Comparison of ENCODE assay signal across 8 cellular contexts in the genomic region with DNA sequence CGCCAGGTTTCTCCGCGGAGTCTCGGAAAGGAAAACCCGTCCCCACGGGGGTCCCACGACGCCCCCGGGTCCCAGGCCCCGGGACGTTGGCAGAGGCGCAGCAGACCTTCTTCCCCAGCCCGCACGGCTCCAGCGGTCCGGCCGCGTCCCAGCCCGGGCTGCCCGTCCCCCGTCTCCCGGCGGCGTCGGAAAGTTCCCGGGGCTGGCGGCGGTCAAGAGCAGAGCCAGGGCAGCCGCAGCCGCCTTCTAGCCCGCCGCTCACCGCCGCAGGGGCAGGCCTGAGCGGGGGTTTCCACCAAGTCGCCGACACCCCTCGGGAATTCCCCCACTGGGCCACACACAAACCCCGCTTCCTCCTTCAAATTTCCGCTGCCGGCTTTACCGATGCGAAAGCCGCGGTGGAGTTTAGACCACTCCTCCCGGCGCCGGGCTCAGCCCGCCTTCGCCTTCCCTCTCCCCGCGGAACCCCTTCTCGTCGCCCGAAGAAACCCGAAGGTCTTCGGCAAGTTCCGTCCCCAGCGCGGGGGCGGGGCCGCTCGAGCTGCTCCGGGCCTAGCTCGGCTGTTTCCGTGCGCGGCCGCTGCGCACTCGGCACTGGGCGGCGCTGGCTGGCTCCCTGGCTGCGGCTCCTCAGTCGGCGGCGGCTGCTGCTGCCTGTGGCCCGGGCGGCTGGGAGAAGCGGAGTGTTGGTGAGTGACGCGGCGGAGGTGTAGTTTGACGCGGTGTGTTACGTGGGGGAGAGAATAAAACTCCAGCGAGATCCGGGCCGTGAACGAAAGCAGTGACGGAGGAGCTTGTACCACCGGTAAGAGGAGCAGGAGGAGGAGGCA. TPM values are rescaled to one million over a fixed set of nuclear protein-coding genes. Genes with fewer than 3 reads are reported as not detected.
DNase-seq lines count a peak whose midpoint lies in the region; ATAC-seq, FAIRE-seq and TF ChIP-seq lines count a peak whose summit lies in the region.

A gene (plus strand): TSS at position 633 of the 830 bp plus-strand sequence. CDS start 25,674 bp downstream, outside the sequence.

- H3K9me3 ChIP-seq in H1 (ENCODE audit: insufficient read depth in 2 of 2, low read depth in 1 of 2, low read length in 1 of 2) = no peaks in the 10 kb centered on the region

- DNase-seq in COLO829 (ENCODE audit: low spot score) = peak; percentile 95
- peak; percentile 90 for DNase-seq in HTR-8/SVneo (ENCODE audit: insufficient read length, low spot score)
- peak; percentile 98 for DNase-seq in NOMO-1 treated with dmso at 0.1 percent for 144 hours (lab: John Stamatoyannopoulos, UW; ENCODE audit: unreplicated experiment)
- peak; percentile 100 for DNase-seq in activated CD8-positive, alpha-beta memory T cell treated with anti-CD3 and anti-CD28 coated beads for 48 hours (ENCODE audit: low read depth in 2 of 3, low spot score in 2 of 3)
- peak; percentile 91 to 100 for DNase-seq in H1 (ENCODE audit: low read depth in 1 of 2, low spot score in 2 of 2)
- peak; percentile 98 for DNase-seq in mesendoderm
- peak; percentile 99 for DNase-seq in stimulated activated CD8-positive, alpha-beta memory T cell treated with anti-CD3 and anti-CD28 coated beads, Interleukin-15, amount 100 ng/mL, for 1 hour (ENCODE audit: low read depth)

- H3K79me2 ChIP-seq in H1 (ENCODE audit: control insufficient read depth in 1 of 2, insufficient read depth in 2 of 2, low read length in 2 of 2) (peaks cover 18 to 41% of the 10 kb centered on the region in 2 experiments; a peak in 3 of 4 replicates), mesendoderm (ENCODE audit: control insufficient read depth, insufficient read depth, low read length) (peaks cover 32% of the 10 kb centered on the region)

- H4K5ac ChIP-seq in H1 (ENCODE audit: insufficient read length, low read depth, low read length) = peak within 1 kb of the TSS; percentile 90
- H4K5ac ChIP-seq in mesendoderm (ENCODE audit: low read length) = no peak within 1 kb of the TSS

- peak; percentile 77 to 96; a peak in 2 of 3 replicates for TF ChIP-seq POLR2A in H1 (IDR thresholded peaks at IDR 0.05; ENCODE audit: control extremely low read depth in 1 of 2, low read depth in 2 of 2, low read length in 2 of 2)

- peaks cover 7% of the 10 kb centered on the region for H3K23me2 ChIP-seq in H1 (ENCODE audit: low read depth, low read length)

- H3K23ac ChIP-seq in H1 (ENCODE audit: insufficient read length) (no peak within 1 kb of the TSS), mesendoderm (ENCODE audit: low read length) (peak within 1 kb of the TSS; percentile 85)

- H3K4me2 ChIP-seq in H1 (ENCODE audit: insufficient read depth in 1 of 2, low read depth in 2 of 2, low read length in 2 of 2) (peak within 1 kb of the TSS; percentile 86 to 91), mesendoderm (ENCODE audit: low read length) (peak within 1 kb of the TSS; percentile 79)

- H3K36me3 ChIP-seq in H1 (ENCODE audit: control insufficient read depth in 2 of 4, insufficient read depth in 4 of 4, low read length in 3 of 4) = peaks cover 0 to 1% (median 0%) of the 10 kb centered on the region in 4 experiments; a peak in 2 of 8 replicates
- H3K36me3 ChIP-seq in mesendoderm (ENCODE audit: control insufficient read depth, insufficient read depth, low read length) = no peaks in the 10 kb centered on the region

- H2AK5ac ChIP-seq in H1 (ENCODE audit: low read depth, low read length) (0 out of 2 replicates have a peak within 1 kb of the TSS, but pooled peaks have one; percentile 94), mesendoderm (ENCODE audit: low read length) (peak within 1 kb of the TSS; percentile 34)

- CTCF ChIA-PET in H1 (lab: Charles Lee; ENCODE audit: partially characterized antibody) = interaction anchor here (0.9 kb wide), 1 partner anchor 95 kb away, joined by 3 read pairs; no protein-coding TSS in a partner anchor

- H3K27me3 ChIP-seq in H1 (replicated peaks in 1 of 4; ENCODE audit: control insufficient read depth in 3 of 4, extremely low read depth in 1 of 4, insufficient read depth in 3 of 4, low read length in 3 of 4) (peaks cover 0 to 7% (median 5%) of the 10 kb centered on the region in 4 experiments; a peak in 4 of 7 replicates), mesendoderm (ENCODE audit: insufficient read depth, low read length, poor library complexity) (no peaks in the 10 kb centered on the region)

- H3K4ac ChIP-seq in H1 (replicated peaks; ENCODE audit: insufficient read length, low read depth, low read length) (peak within 1 kb of the TSS; percentile 74), mesendoderm (ENCODE audit: low read depth, low read length) (peak within 1 kb of the TSS; percentile 92)

- ATAC-seq in GM21367 (IDR thresholded peaks at IDR 0.05; ENCODE audit: unreplicated experiment) = peak; percentile 82

- H2BK120ac ChIP-seq in H1 (replicated peaks; ENCODE audit: low read depth, low read length) (no peak within 1 kb of the TSS), mesendoderm (ENCODE audit: low read depth, low read length) (peak within 1 kb of the TSS; percentile 47)

- peak; percentile 69 for FAIRE-seq in HTR-8/SVneo (lab: Jason Lieb, UNC)
- no peak for FAIRE-seq in H1 (lab: Jason Lieb, UNC)

- H3K18ac ChIP-seq in H1 (ENCODE audit: extremely low read depth, low read length) (peak within 1 kb of the TSS; percentile 92), mesendoderm (ENCODE audit: low read length) (peak within 1 kb of the TSS; percentile 99)

- H2BK5ac ChIP-seq in H1 (ENCODE audit: low read depth, low read length) (peak within 1 kb of the TSS; percentile 98), mesendoderm (ENCODE audit: low read length) (peak within 1 kb of the TSS; percentile 78)

- H3K4me1 ChIP-seq in H1 (replicated peaks in 1 of 4; ENCODE audit: control insufficient read depth in 3 of 4, insufficient read depth in 4 of 4, low read length in 3 of 4) (peaks cover 0 to 5% (median 2%) of the 10 kb centered on the region in 4 experiments; a peak in 4 of 7 replicates), mesendoderm (ENCODE audit: control insufficient read depth, low read depth, low read length) (no peaks in the 10 kb centered on the region)

- H3K56ac ChIP-seq in H1 (replicated peaks; ENCODE audit: insufficient read length, low read depth, low read length) (peak within 1 kb of the TSS; percentile 93), mesendoderm (ENCODE audit: low read length) (peak within 1 kb of the TSS; percentile 97)

- no peak within 1 kb of the TSS for H2BK20ac ChIP-seq in H1 (ENCODE audit: low read length)

- TF ChIP-seq CTCF in H1 (IDR thresholded peaks at IDR 0.05; ENCODE audit: control extremely low read depth in 1 of 3, insufficient read depth in 1 of 3, low read depth in 1 of 3, low read length in 3 of 3) = peak in 1 of 3 experiments; percentile 9; a peak in 1 of 4 replicates

- peak within 1 kb of the TSS; percentile 99 for H4K91ac ChIP-seq in H1 (replicated peaks; ENCODE audit: insufficient read length, low read length)

- no peak within 1 kb of the TSS for H3K14ac ChIP-seq in H1 (ENCODE audit: insufficient read length)

- H3K79me1 ChIP-seq in H1 (ENCODE audit: low read depth, low read length) (no peaks in the 10 kb centered on the region), mesendoderm (ENCODE audit: low read length) (no peaks in the 10 kb centered on the region)

- H3K27ac ChIP-seq in H1 (ENCODE audit: low read depth, low read length) = peak within 1 kb of the TSS; percentile 98
- peak within 1 kb of the TSS; percentile 95 for H3K27ac ChIP-seq in mesendoderm (ENCODE audit: low read depth, low read length)

- peak within 1 kb of the TSS; percentile 96; the same call in 1 of the 2 replicates for H2AFZ ChIP-seq in H1 (ENCODE audit: low read length)

- H2BK15ac ChIP-seq in H1 (ENCODE audit: low read length) = no peak within 1 kb of the TSS
- no peak within 1 kb of the TSS for H2BK15ac ChIP-seq in mesendoderm (replicated peaks; ENCODE audit: low read depth)

- H4K8ac ChIP-seq in H1 (ENCODE audit: extremely low read depth, insufficient read depth, low read length) (peak within 1 kb of the TSS; percentile 100), mesendoderm (ENCODE audit: low read depth, low read length) (peak within 1 kb of the TSS; percentile 93)

- POLR2A ChIA-PET in H1 (lab: Charles Lee; ENCODE audit: partially characterized antibody) = interaction anchor here (0.6 to 7.0 kb wide), 18 partner anchors 9 to 1348 kb away, joined by 3 to 51 read pairs (median 3); a partner anchor contains a TSS

- H3K9ac ChIP-seq in H1 (replicated peaks in 1 of 4; ENCODE audit: extremely low read depth in 1 of 4, low read depth in 3 of 4, low read length in 3 of 4) (peak within 1 kb of the TSS; percentile 98 to 99 (median 99)), mesendoderm (ENCODE audit: low read length) (peak within 1 kb of the TSS; percentile 98)

- H4K20me1 ChIP-seq in H1 (replicated peaks in 1 of 2; ENCODE audit: control insufficient read depth in 1 of 2, insufficient read depth in 2 of 2, low read length in 2 of 2) = peaks cover 3 to 5% of the 10 kb centered on the region in 2 experiments

- H2BK12ac ChIP-seq in H1 (ENCODE audit: low read depth, low read length) = peak within 1 kb of the TSS; percentile 90; the same call in 1 of the 2 replicates

- WGBS in H1 (ENCODE audit: extremely low coverage in 1 of 2, insufficient coverage in 1 of 2, insufficient read length in 1 of 2, insufficient replicate concordance in 2 of 2, low coverage in 1 of 2, low lambda C conversion rate in 2 of 2, missing lambda C conversion rate in 1 of 2), 2 experiments = 2% methylated on average over 77 of the region's 92 CpGs; no CpG with 5 or more reads in 1 of the 2 experiments
- no CpG with 5 or more reads among the region's 92 CpGs for WGBS in mesendoderm (ENCODE audit: extremely low coverage, insufficient coverage, low lambda C conversion rate)

- TF ChIP-seq RAD21 in H1 (IDR thresholded peaks at IDR 0.05 in 1 of 2, conservative IDR thresholded peaks at IDR 0.05 in 1 of 2; ENCODE audit: low read depth in 2 of 2, low read length in 2 of 2) = 0 out of 4 replicates have a peak, but pooled peaks of 1 of the 2 experiments have one; percentile 0

- TF ChIP-seq EP300 in H1 (IDR thresholded peaks at IDR 0.05; ENCODE audit: borderline replicate concordance in 1 of 2, low read depth in 2 of 2, low read length in 2 of 2) = no peak

- peak within 1 kb of the TSS; percentile 71 to 98 (median 98) for H3K4me3 ChIP-seq in H1 (ENCODE audit: extremely low read depth in 1 of 4, insufficient read depth in 2 of 4, low read depth in 3 of 4, low read length in 4 of 4)
- peak within 1 kb of the TSS; percentile 94 for H3K4me3 ChIP-seq in mesendoderm (ENCODE audit: low read length)

RNA-seq across cellular contexts. Expression of the gene that starts here (rescaled TPM):
- total RNA-seq in H1 (2021; fragmentation: NEBNext Ultra II Directional; extraction: Animal tissue kit (Norgen Biotek cat#: 25700)) = 97.4 and 99.0 TPM in 2 replicates
- 32.2 and 46.3 TPM in 2 replicates for polyA plus RNA-seq in H1 (2011; rRNA removed)
- polyA plus RNA-seq in H1 (2011; cell fraction: cytosol; rRNA removed) = 42.5 TPM
- 69.6 TPM for polyA plus RNA-seq in H1 (2011; cell fraction: nucleus; rRNA removed)
- 46.2 to 59.9 TPM (median 57.8 TPM) in 4 replicates for polyA plus RNA-seq in H1 (2012, experiment 1 of 2)
- 3.6 TPM for polyA plus RNA-seq in H1 (2012, experiment 2 of 2)
- 48.0 TPM for polyA plus RNA-seq in H1 (2013, experiment 1 of 2)
- polyA plus RNA-seq in H1 (2013, experiment 2 of 2) = 52.3 TPM
- 220 and 369 TPM in 2 replicates for polyA minus RNA-seq in H1 (2011; rRNA and poly(A)+ RNA removed)
- polyA minus RNA-seq in H1 (2011; cell fraction: cytosol; rRNA and poly(A)+ RNA removed) = 79.6 TPM
- 189 TPM for polyA minus RNA-seq in H1 (2011; cell fraction: nucleus; rRNA and poly(A)+ RNA removed)
- 42.3 TPM for polyA plus RNA-seq in mesendoderm (2013, experiment 1 of 2)
- polyA plus RNA-seq in mesendoderm (2013, experiment 2 of 2) = 46.2 TPM

Comparison
In these comparisons a context has a peak if more than half of its experiments do, and no peak if none do; other contexts are left out.
1. Peak in every context shown above with its lines: DNase-seq, ATAC-seq, H3K4me3 ChIP-seq and H3K27ac ChIP-seq.